20 cellular contexts compared by ENCODE assay signal in the genomic region with DNA sequence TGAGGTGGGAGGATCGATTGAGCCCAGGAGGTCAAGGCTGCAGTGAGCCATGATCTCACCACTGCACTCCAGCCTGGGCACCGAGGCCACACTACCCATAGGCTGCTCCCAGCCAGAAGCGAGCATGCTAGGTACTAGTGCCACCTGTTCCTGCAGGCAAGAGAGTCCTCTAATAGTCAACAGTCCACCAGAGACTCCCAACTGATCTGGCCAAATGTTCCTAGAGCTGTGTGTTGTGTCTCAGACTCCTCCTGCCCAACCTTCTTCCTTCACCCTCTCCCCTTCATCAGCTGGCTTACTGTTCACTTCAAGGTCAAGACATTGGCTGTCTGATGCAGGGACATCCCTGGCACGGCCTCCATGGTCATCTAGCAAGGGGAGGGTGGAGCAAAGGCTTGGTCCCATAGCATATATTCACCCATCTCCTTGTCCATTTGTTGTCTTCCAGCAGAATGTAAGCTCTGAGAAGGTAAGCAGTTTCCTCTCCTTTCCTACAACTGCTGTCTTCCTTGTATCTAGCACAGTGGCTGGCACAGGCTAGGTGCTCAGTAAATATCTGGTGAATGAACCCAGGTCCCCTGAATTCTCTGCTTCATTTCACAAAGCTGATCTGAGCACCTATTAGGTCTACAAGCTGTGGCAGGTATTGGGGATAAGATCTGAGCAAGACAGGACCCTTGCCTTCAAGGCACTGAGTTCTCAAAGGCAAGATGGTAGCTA.
DNase-seq lines count a peak whose midpoint lies in the region; ATAC-seq and TF ChIP-seq lines count a peak whose summit lies in the region.
"Had no signal": no experiment of that assay in that cellular context is flagged by ENCODE, and none has a peak within 500 bp of the region (broad histone marks: within the 10 kb centered on the region; RNA-seq: fewer than 3 reads in every experiment).

No MANE protein-coding gene starts in this region.

- H3K27ac ChIP-seq in WERI-Rb-1 (peak overlapping the region; percentile 54), A673 (ENCODE audit: low read depth, low read length, poor library complexity, severe bottlenecking) (no peak overlapping the region)
- H3K27ac ChIP-seq: SJCRH30 had no signal

- H3K4me1 ChIP-seq in A673 (ENCODE audit: insufficient read depth, low read length, poor library complexity, severe bottlenecking): no peaks in the 10 kb centered on the region
- H3K4me1 ChIP-seq: SJCRH30 had no signal

- H3K36me3 Mint-ChIP-seq in activated CD4-positive, alpha-beta memory T cell treated with anti-CD3 and anti-CD28 coated beads, Interleukin-2, amount 10 ng/mL, durations not matched to agents 7 days and 5 days (ENCODE audit: low read depth): no peaks in the 10 kb centered on the region
- no peaks in the 10 kb centered on the region for H3K36me3 Mint-ChIP-seq in activated CD4-positive, alpha-beta memory T cell treated with anti-CD3 and anti-CD28 coated beads for 36 hours
- H3K36me3 Mint-ChIP-seq: CD14-positive monocyte had no signal

- H3K9me3 ChIP-seq in WERI-Rb-1 (ENCODE audit: severe bottlenecking) (peaks cover 5% of the 10 kb centered on the region), A673 (ENCODE audit: low read depth, low read length, poor library complexity, severe bottlenecking) (no peaks in the 10 kb centered on the region)
- H3K9me3 ChIP-seq: MG63, SJCRH30 had no signal

- peak; percentile 9 for DNase-seq in activated CD4-positive, alpha-beta memory T cell treated with anti-CD3 and anti-CD28 coated beads, Interleukin-2, amount 10 ng/mL, durations not matched to agents 7 days and 5 days
- no peak for DNase-seq in activated CD4-positive, alpha-beta memory T cell treated with anti-CD3 and anti-CD28 coated beads for 36 hours
- DNase-seq in WERI-Rb-1 (no peak), mesenteric fat pad (ENCODE audit: low spot score) (peak; percentile 37), ureter (ENCODE audit: low spot score) (peak; percentile 15), omental fat pad (ENCODE audit: low spot score) (no peak), A673 (ENCODE audit: low spot score) (no peak)
- DNase-seq: 8988T, MG63, NCI-H1417 treated with DMSO at 0.1 percent for 48 hours, NCI-H187, NCI-H2107, NCI-H446 treated with DMSO at 0.1 percent for 48 hours, NCI-H526 treated with DMSO at 0.1 percent for 48 hours, OCI-M1 had no signal

- no peaks in the 10 kb centered on the region for H3K36me3 ChIP-seq in WERI-Rb-1
- no peaks in the 10 kb centered on the region for H3K36me3 ChIP-seq in A673 (ENCODE audit: insufficient read depth, low read length, poor library complexity, severe bottlenecking)
- H3K36me3 ChIP-seq: MG63, SJCRH30 had no signal

- ATAC-seq in omental fat pad (ENCODE audit: low FRiP score): no peak
- ATAC-seq: GM23338, HCT116 had no signal

- intact Hi-C loops in activated CD4-positive, alpha-beta memory T cell treated with anti-CD3 and anti-CD28 coated beads for 36 hours (cut with micrococcal nuclease): no loop called here
- intact Hi-C loops in A673 (cut with micrococcal nuclease; ENCODE audit: unreplicated experiment): no loop called here

- CTCF ChIA-PET in activated CD4-positive, alpha-beta memory T cell treated with anti-CD3 and anti-CD28 coated beads, Interleukin-2, amount 10 ng/mL, durations not matched to agents 7 days and 5 days (lab: Charles Lee): no interaction called here
- CTCF ChIA-PET in activated CD4-positive, alpha-beta memory T cell treated with anti-CD3 and anti-CD28 coated beads for 36 hours (lab: Charles Lee): no interaction called here
- CTCF ChIA-PET in A673 (lab: Charles Lee): interaction anchor here (0.6 kb wide), 1 partner anchor 551 kb away, joined by 3 read pairs; no protein-coding TSS in a partner anchor

- H3K4me3 Mint-ChIP-seq in activated CD4-positive, alpha-beta memory T cell treated with anti-CD3 and anti-CD28 coated beads, Interleukin-2, amount 10 ng/mL, durations not matched to agents 7 days and 5 days: no peak overlapping the region
- H3K4me3 Mint-ChIP-seq in activated CD4-positive, alpha-beta memory T cell treated with anti-CD3 and anti-CD28 coated beads for 36 hours: no peak overlapping the region
- H3K4me3 Mint-ChIP-seq: B cell, CD14-positive monocyte, GM23338 had no signal

- BruUV-seq in A673 (replicated peaks; lab: Mats Ljungman, UMichigan): no TSS peak

- H3K4me3 ChIP-seq in WERI-Rb-1 (ENCODE audit: low read depth, low read length) (no peak overlapping the region), A673 (ENCODE audit: low read depth, low read length, poor library complexity, severe bottlenecking) (no peak overlapping the region)
- H3K4me3 ChIP-seq: GM23338, MG63, SJCRH30 had no signal

- H3K27me3 ChIP-seq in WERI-Rb-1 (ENCODE audit: insufficient read depth, low read depth, severe bottlenecking) (no peaks in the 10 kb centered on the region), A673 (replicated peaks; ENCODE audit: insufficient read depth, low read depth, low read length, poor library complexity) (no peaks in the 10 kb centered on the region)
- H3K27me3 ChIP-seq: MG63, SJCRH30 had no signal

- H3K27me3 Mint-ChIP-seq in activated CD4-positive, alpha-beta memory T cell treated with anti-CD3 and anti-CD28 coated beads, Interleukin-2, amount 10 ng/mL, durations not matched to agents 7 days and 5 days: peaks cover 1% of the 10 kb centered on the region
- H3K27me3 Mint-ChIP-seq in activated CD4-positive, alpha-beta memory T cell treated with anti-CD3 and anti-CD28 coated beads for 36 hours: no peaks in the 10 kb centered on the region

- H3K27ac Mint-ChIP-seq in activated CD4-positive, alpha-beta memory T cell treated with anti-CD3 and anti-CD28 coated beads, Interleukin-2, amount 10 ng/mL, durations not matched to agents 7 days and 5 days: no peak overlapping the region
- no peak overlapping the region for H3K27ac Mint-ChIP-seq in activated CD4-positive, alpha-beta memory T cell treated with anti-CD3 and anti-CD28 coated beads for 36 hours
- H3K27ac Mint-ChIP-seq: B cell, CD14-positive monocyte, GM23338 had no signal

- POLR2A ChIA-PET in activated CD4-positive, alpha-beta memory T cell treated with anti-CD3 and anti-CD28 coated beads, Interleukin-2, amount 10 ng/mL, durations not matched to agents 7 days and 5 days (lab: Charles Lee): interaction anchor here (0.9 kb wide), 1 partner anchor 24 kb away, joined by 3 read pairs; no protein-coding TSS in a partner anchor
- POLR2A ChIA-PET in activated CD4-positive, alpha-beta memory T cell treated with anti-CD3 and anti-CD28 coated beads for 36 hours (lab: Charles Lee): no interaction called here
- POLR2A ChIA-PET in A673 (lab: Charles Lee; ENCODE audit: low non-redundant PET): no interaction called here

- no peaks in the 10 kb centered on the region for H3K4me1 Mint-ChIP-seq in activated CD4-positive, alpha-beta memory T cell treated with anti-CD3 and anti-CD28 coated beads, Interleukin-2, amount 10 ng/mL, durations not matched to agents 7 days and 5 days
- no peaks in the 10 kb centered on the region for H3K4me1 Mint-ChIP-seq in activated CD4-positive, alpha-beta memory T cell treated with anti-CD3 and anti-CD28 coated beads for 36 hours (ENCODE audit: low read depth)
- H3K4me1 Mint-ChIP-seq: B cell, CD14-positive monocyte had no signal

- H3K9me3 Mint-ChIP-seq in activated CD4-positive, alpha-beta memory T cell treated with anti-CD3 and anti-CD28 coated beads, Interleukin-2, amount 10 ng/mL, durations not matched to agents 7 days and 5 days: no peaks in the 10 kb centered on the region
- no peaks in the 10 kb centered on the region for H3K9me3 Mint-ChIP-seq in activated CD4-positive, alpha-beta memory T cell treated with anti-CD3 and anti-CD28 coated beads for 36 hours
- H3K9me3 Mint-ChIP-seq: GM23338 had no signal

- TF ChIP-seq CTCF in WERI-Rb-1 (IDR thresholded peaks at IDR 0.05; ENCODE audit: low read depth, low read length): no peak
- TF ChIP-seq CTCF in omental fat pad (IDR thresholded peaks at IDR 0.05): no peak
- no peak for TF ChIP-seq CTCF in A673 (conservative IDR thresholded peaks at IDR 0.05; ENCODE audit: low read depth, low read length)

Comparison
In these comparisons a context has a peak if more than half of its experiments do, and no peak if none do; other contexts are left out.
1. DNase-seq: peak in activated CD4-positive, alpha-beta memory T cell treated with anti-CD3 and anti-CD28 coated beads, Interleukin-2, amount 10 ng/mL, durations not matched to agents 7 days and 5 days (single experiment), mesenteric fat pad (single experiment) and ureter (single experiment); none in activated CD4-positive, alpha-beta memory T cell treated with anti-CD3 and anti-CD28 coated beads for 36 hours (single experiment), WERI-Rb-1 (single experiment), omental fat pad (single experiment) and A673 (single experiment).